In the genomic region with DNA sequence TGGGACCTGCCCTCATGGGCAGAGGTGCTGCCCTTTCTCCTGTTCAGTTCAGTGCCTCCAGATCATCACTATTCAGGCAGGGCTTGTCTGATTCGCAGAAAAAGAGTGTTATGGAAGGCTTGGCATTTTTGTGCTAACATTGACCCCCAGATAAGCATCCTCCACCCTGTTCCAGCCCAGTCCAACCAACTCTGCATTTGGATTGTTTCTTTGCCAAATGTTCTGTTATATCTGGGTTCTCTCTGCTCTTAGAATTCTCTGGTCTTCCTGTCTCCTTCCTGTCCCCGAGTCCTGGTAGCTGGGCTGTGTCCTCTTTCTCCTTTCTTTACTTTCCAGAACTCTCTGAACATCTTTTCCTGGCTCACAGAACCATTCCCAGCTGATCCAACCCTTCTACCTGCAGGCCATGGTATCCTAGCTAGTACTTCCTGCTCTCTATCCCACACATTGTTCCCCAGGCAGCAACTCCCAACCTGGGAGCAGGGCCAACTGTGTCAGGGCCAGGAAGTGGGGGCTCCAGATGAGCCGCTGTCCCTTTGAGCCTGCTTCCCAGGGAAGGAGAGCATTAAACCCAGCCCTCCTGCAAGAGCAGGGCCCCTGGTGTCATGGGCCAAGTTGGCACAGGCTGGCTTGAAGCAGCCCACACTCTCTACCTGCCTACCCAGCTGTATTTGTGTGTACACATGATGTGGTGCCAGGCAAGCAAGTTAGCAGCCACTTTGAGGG, we compare ENCODE assay signal across 1 cellular context.
TF ChIP-seq lines count a peak whose summit lies in the region.

No MANE protein-coding gene starts in this region.

TF ChIP-seq in SK-N-SH, 30 proteins besides CTCF, POLR2A, EP300 and RAD21 (continued from another document):
- TF ChIP-seq, protein P1, sequence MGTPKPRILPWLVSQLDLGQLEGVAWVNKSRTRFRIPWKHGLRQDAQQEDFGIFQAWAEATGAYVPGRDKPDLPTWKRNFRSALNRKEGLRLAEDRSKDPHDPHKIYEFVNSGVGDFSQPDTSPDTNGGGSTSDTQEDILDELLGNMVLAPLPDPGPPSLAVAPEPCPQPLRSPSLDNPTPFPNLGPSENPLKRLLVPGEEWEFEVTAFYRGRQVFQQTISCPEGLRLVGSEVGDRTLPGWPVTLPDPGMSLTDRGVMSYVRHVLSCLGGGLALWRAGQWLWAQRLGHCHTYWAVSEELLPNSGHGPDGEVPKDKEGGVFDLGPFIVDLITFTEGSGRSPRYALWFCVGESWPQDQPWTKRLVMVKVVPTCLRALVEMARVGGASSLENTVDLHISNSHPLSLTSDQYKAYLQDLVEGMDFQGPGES (IDR thresholded peaks at IDR 0.05; ENCODE audit: low read depth, low read length): no peak
- TF ChIP-seq MXI1 (IDR thresholded peaks at IDR 0.05; ENCODE audit: low read depth, low read length) (no peak), TCF12 (IDR thresholded peaks at IDR 0.05) (no peak), EZH2phosphoT487 (IDR thresholded peaks at IDR 0.05; ENCODE audit: borderline replicate concordance, low read depth) (no peak), FOSL2 (IDR thresholded peaks at IDR 0.05; ENCODE audit: borderline replicate concordance, low read depth) (no peak), TAF1 (IDR thresholded peaks at IDR 0.05; ENCODE audit: borderline replicate concordance, low read depth, low read length) (no peak), RFX5 (IDR thresholded peaks at IDR 0.05; ENCODE audit: low read length) (no peak), FOXJ3 (CRISPR knock-in tag; IDR thresholded peaks at IDR 0.05) (no peak), CHD2 (IDR thresholded peaks at IDR 0.05; ENCODE audit: low read length, partially characterized antibody) (no peak), POLR2AphosphoS5 (IDR thresholded peaks at IDR 0.05; ENCODE audit: low read depth, low read length) (no peak)
- TF ChIP-seq, protein P2, sequence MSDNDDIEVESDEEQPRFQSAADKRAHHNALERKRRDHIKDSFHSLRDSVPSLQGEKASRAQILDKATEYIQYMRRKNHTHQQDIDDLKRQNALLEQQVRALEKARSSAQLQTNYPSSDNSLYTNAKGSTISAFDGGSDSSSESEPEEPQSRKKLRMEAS (IDR thresholded peaks at IDR 0.05; ENCODE audit: low read depth): no peak
- TF ChIP-seq, protein P3, sequence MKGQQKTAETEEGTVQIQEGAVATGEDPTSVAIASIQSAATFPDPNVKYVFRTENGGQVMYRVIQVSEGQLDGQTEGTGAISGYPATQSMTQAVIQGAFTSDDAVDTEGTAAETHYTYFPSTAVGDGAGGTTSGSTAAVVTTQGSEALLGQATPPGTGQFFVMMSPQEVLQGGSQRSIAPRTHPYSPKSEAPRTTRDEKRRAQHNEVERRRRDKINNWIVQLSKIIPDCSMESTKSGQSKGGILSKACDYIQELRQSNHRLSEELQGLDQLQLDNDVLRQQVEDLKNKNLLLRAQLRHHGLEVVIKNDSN (IDR thresholded peaks at IDR 0.05; ENCODE audit: borderline replicate concordance, low read depth): no peak
- TF ChIP-seq, protein P4, sequence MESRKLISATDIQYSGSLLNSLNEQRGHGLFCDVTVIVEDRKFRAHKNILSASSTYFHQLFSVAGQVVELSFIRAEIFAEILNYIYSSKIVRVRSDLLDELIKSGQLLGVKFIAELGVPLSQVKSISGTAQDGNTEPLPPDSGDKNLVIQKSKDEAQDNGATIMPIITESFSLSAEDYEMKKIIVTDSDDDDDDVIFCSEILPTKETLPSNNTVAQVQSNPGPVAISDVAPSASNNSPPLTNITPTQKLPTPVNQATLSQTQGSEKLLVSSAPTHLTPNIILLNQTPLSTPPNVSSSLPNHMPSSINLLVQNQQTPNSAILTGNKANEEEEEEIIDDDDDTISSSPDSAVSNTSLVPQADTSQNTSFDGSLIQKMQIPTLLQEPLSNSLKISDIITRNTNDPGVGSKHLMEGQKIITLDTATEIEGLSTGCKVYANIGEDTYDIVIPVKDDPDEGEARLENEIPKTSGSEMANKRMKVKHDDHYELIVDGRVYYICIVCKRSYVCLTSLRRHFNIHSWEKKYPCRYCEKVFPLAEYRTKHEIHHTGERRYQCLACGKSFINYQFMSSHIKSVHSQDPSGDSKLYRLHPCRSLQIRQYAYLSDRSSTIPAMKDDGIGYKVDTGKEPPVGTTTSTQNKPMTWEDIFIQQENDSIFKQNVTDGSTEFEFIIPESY (IDR thresholded peaks at IDR 0.05; ENCODE audit: borderline replicate concordance, low read depth): no peak
